ENCODE assay signal across 8 cellular contexts in genomic region chr19:11738746-11739620, GRCh38. TPM values are rescaled to one million over a fixed set of nuclear protein-coding genes. Genes with fewer than 3 reads are reported as not detected.
A peak's percentile ranks its signal among the peaks of the same experiment; 100 is the strongest.
DNase-seq lines count a peak whose midpoint lies in the region; ATAC-seq, FAIRE-seq and TF ChIP-seq lines count a peak whose summit lies in the region.

Gene ZNF823, minus strand, starts transcription at chr19:11738946. Its CDS starts 127 bp downstream, at chr19:11738819.

- H3K36me3 Mint-ChIP-seq in activated naive CD8-positive, alpha-beta T cell treated with anti-CD3 and anti-CD28 coated beads, Interleukin-2, amount 50 U/mL, for 24 hours (ENCODE audit: low read depth) = peaks cover 3% of the 10 kb centered on the region

- no peaks in the 10 kb centered on the region for H3K9me3 ChIP-seq in SU-DHL-6 (ENCODE audit: insufficient read depth, low read length)
- no peaks in the 10 kb centered on the region for H3K9me3 ChIP-seq in cardiac muscle cell (ENCODE audit: low read depth)
- H3K9me3 ChIP-seq in pancreas = no peaks in the 10 kb centered on the region
- H3K9me3 ChIP-seq in tibial artery = no peaks in the 10 kb centered on the region

- intact Hi-C loops in pancreas (cut with DNase I) = no loop called here
- intact Hi-C loops in tibial artery (cut with DNase I; ENCODE audit: low total_unique reads) = loop anchor here (1.0 kb wide), 1 partner anchor 27 kb away; the partner anchor contains the start of gene ZNF441

- DNase-seq in GM12865 (ENCODE audit: low read depth) (peak; percentile 98), NCI-H1105 treated with DMSO at 0.1 percent for 48 hours (lab: John Stamatoyannopoulos, UW) (peak; percentile 99), cardiac muscle cell (ENCODE audit: low read depth in 1 of 2, low spot score in 1 of 2) (peak; percentile 98 to 99), pancreas (peak; percentile 94 to 100 (median 100)), tibial artery (peak; percentile 99 to 100)
- DNase-seq in activated naive CD8-positive, alpha-beta T cell treated with anti-CD3 and anti-CD28 coated beads, Interleukin-2, amount 50 U/mL, for 24 hours = peak; percentile 97

- H3K4me3 ChIP-seq in GM12865 (ENCODE audit: low read depth, low read length) (peak within 1 kb of the TSS; percentile 81), SU-DHL-6 (ENCODE audit: insufficient read depth, low read length, poor library complexity, severe bottlenecking) (peak within 1 kb of the TSS; percentile 90), cardiac muscle cell (peak within 1 kb of the TSS; percentile 80), pancreas (peak within 1 kb of the TSS; percentile 75 to 99 (median 93)), tibial artery (peak within 1 kb of the TSS; percentile 82 to 83)

- WGBS in pancreas, 2 donors = 0 to 1% methylated on average over 31 to 35 of the region's 35 CpGs

- H3K4me3 Mint-ChIP-seq in activated naive CD8-positive, alpha-beta T cell treated with anti-CD3 and anti-CD28 coated beads, Interleukin-2, amount 50 U/mL, for 24 hours = peak within 1 kb of the TSS; percentile 98

- H3K4me2 ChIP-seq in SU-DHL-6 (ENCODE audit: low read depth, low read length, poor library complexity, severe bottlenecking) = peak within 1 kb of the TSS; percentile 71

- no peaks in the 10 kb centered on the region for H3K9me3 Mint-ChIP-seq in activated naive CD8-positive, alpha-beta T cell treated with anti-CD3 and anti-CD28 coated beads, Interleukin-2, amount 50 U/mL, for 24 hours

- H3K36me3 ChIP-seq in SU-DHL-6 (ENCODE audit: low read length) (no peaks in the 10 kb centered on the region), cardiac muscle cell (no peaks in the 10 kb centered on the region), pancreas (no peaks in the 10 kb centered on the region), tibial artery (no peaks in the 10 kb centered on the region)

- H3K4me1 ChIP-seq in cardiac muscle cell (ENCODE audit: low read depth) = peaks cover 5% of the 10 kb centered on the region
- peaks cover 0 to 18% (median 11%) of the 10 kb centered on the region in 3 donors for H3K4me1 ChIP-seq in pancreas
- H3K4me1 ChIP-seq in tibial artery = peaks cover 0 to 25% (median 8%) of the 10 kb centered on the region in 4 donors

- TF ChIP-seq CTCF in GM12865 (IDR thresholded peaks at IDR 0.05; ENCODE audit: insufficient read depth, low read depth, low read length, missing control alignments) = no peak
- TF ChIP-seq CTCF in SU-DHL-6 (IDR thresholded peaks at IDR 0.05; ENCODE audit: insufficient read depth, low read length, poor library complexity, severe bottlenecking) = no peak
- TF ChIP-seq CTCF in cardiac muscle cell (IDR thresholded peaks at IDR 0.05; ENCODE audit: low read depth, low read length) = no peak
- no peak for TF ChIP-seq CTCF in pancreas (IDR thresholded peaks at IDR 0.05)
- no peak for TF ChIP-seq CTCF in tibial artery (IDR thresholded peaks at IDR 0.05)

- no peaks in the 10 kb centered on the region for H3K9me2 ChIP-seq in SU-DHL-6 (replicated peaks; ENCODE audit: insufficient read depth, low read length)

- H3K27ac Mint-ChIP-seq in activated naive CD8-positive, alpha-beta T cell treated with anti-CD3 and anti-CD28 coated beads, Interleukin-2, amount 50 U/mL, for 24 hours = peak within 1 kb of the TSS; percentile 92

- H3K27me3 ChIP-seq in SU-DHL-6 (ENCODE audit: low read length) = no peaks in the 10 kb centered on the region
- peaks cover 7% of the 10 kb centered on the region for H3K27me3 ChIP-seq in cardiac muscle cell
- no peaks in the 10 kb centered on the region for H3K27me3 ChIP-seq in pancreas
- no peaks in the 10 kb centered on the region for H3K27me3 ChIP-seq in tibial artery

- FAIRE-seq in pancreas (lab: Jason Lieb, UNC) = peak; percentile 95

- H4K20me1 ChIP-seq in SU-DHL-6 (ENCODE audit: low read depth, low read length) = no peaks in the 10 kb centered on the region

- peak within 1 kb of the TSS; percentile 89 for H2AFZ ChIP-seq in SU-DHL-6 (ENCODE audit: low read depth, low read length, severe bottlenecking)

- H3F3A ChIP-seq in SU-DHL-6 (ENCODE audit: insufficient read depth) = peaks cover 11% of the 10 kb centered on the region

- H3K4me1 Mint-ChIP-seq in activated naive CD8-positive, alpha-beta T cell treated with anti-CD3 and anti-CD28 coated beads, Interleukin-2, amount 50 U/mL, for 24 hours = peaks cover 27% of the 10 kb centered on the region

- H3K27me3 Mint-ChIP-seq in activated naive CD8-positive, alpha-beta T cell treated with anti-CD3 and anti-CD28 coated beads, Interleukin-2, amount 50 U/mL, for 24 hours = no peaks in the 10 kb centered on the region

- H3K9ac ChIP-seq in SU-DHL-6 (ENCODE audit: low read length) = peak within 1 kb of the TSS; percentile 95

- ATAC-seq in HG02678 (IDR thresholded peaks at IDR 0.05; ENCODE audit: unreplicated experiment) (peak; percentile 90), pancreas (peak; percentile 96 to 99 (median 97))
- peak; percentile 99 for ATAC-seq in activated naive CD8-positive, alpha-beta T cell treated with anti-CD3 and anti-CD28 coated beads, Interleukin-2, amount 50 U/mL, for 24 hours

- H3K79me2 ChIP-seq in SU-DHL-6 (ENCODE audit: insufficient read depth, low read length) = peaks cover 28% of the 10 kb centered on the region

- H3K27ac ChIP-seq in SU-DHL-6 (ENCODE audit: low read depth, low read length) (peak within 1 kb of the TSS; percentile 47), cardiac muscle cell (peak within 1 kb of the TSS; percentile 91), pancreas (peak within 1 kb of the TSS; percentile 80 to 97 (median 92)), tibial artery (peak within 1 kb of the TSS; percentile 88 to 92)

RNA-seq across cellular contexts. Expression of gene ZNF823, which starts in this region (rescaled TPM):
- total RNA-seq in cardiac muscle cell = 6.7 and 7.6 TPM in 2 replicates
- polyA plus RNA-seq in cardiac muscle cell = 4.7 and 9.4 TPM in 2 replicates
- total RNA-seq in pancreas = 1 to 10 TPM; 2.5 to 4.7 (median 3.3) TPM
- 1 to 10 TPM; 2.7 to 4.7 TPM for polyA plus RNA-seq in pancreas

Comparison
In these comparisons a context has a peak if more than half of its experiments do, and no peak if none do; other contexts are left out.
1. Peak in every context shown above with its lines: DNase-seq, ATAC-seq, H3K4me3 ChIP-seq and H3K27ac ChIP-seq.